In the genomic region with DNA sequence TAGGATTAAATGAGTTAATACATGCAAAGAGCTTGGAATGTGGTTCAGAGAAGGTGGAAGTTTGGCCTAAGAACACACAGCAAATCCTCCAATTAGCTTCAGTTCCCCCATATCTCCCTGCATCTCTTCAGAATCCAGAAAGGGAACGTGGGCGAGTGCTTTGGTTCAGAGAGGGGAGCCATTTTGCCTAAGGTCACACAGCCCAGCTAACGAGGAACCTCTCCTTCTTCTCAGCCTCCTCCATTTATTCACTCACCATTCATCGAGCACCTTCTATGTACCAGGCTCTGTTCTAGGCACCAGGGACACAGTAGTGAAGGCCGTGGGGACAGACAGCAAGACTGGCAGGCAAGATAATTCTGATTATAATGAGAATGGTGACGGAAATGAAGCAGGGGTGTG, we compare ENCODE assay signal across 1 cellular context.
TF ChIP-seq lines count a peak whose summit lies in the region.

No MANE protein-coding gene starts in this region.

TF ChIP-seq in HEK293T, 16 proteins besides CTCF, POLR2A, EP300 and RAD21 (continued from another document):
- TF ChIP-seq, protein P1, sequence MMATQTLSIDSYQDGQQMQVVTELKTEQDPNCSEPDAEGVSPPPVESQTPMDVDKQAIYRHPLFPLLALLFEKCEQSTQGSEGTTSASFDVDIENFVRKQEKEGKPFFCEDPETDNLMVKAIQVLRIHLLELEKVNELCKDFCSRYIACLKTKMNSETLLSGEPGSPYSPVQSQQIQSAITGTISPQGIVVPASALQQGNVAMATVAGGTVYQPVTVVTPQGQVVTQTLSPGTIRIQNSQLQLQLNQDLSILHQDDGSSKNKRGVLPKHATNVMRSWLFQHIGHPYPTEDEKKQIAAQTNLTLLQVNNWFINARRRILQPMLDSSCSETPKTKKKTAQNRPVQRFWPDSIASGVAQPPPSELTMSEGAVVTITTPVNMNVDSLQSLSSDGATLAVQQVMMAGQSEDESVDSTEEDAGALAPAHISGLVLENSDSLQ (IDR thresholded peaks at IDR 0.05): no peak
- no peak for TF ChIP-seq ELF4 (IDR thresholded peaks at IDR 0.05)
